ENCODE assay signal across 1 cellular context in the genomic region with DNA sequence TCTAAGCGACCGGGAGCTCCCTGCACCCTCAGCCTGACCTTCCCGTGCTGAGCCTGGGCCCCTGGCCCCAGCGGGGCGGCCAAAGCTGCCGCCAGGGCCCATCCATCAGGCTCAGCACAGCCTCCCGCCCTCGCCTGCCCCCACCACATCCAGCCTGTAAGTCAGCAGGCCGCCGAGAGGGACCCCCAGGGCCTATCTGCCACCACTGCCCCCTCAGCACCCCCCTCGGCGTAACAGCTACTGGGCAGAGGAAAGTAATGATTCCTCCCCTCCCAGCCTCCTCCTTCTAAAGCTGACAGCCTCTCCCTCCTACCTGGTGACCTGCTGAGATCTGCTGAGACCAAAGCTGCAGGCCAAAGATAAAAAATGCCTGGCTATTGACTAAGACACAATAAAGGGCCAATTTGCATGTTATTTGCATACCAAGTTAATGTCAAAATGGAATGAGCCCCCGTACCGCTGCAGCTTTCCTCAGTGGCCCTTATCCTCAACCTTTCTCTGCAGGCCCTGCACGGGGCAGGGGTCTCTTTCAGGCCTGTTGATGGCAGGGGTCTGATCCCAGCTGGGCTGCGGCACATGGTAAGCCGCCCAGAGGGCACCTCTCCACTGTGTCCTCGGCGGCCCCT.
A peak's percentile ranks its signal among the peaks of the same experiment; 100 is the strongest.
TF ChIP-seq lines count a peak whose summit lies in the region.

No MANE protein-coding gene starts in this region.

TF ChIP-seq in WTC11, 78 proteins besides CTCF, POLR2A, EP300 and RAD21 (continued from another document):
- TF ChIP-seq, protein P1, sequence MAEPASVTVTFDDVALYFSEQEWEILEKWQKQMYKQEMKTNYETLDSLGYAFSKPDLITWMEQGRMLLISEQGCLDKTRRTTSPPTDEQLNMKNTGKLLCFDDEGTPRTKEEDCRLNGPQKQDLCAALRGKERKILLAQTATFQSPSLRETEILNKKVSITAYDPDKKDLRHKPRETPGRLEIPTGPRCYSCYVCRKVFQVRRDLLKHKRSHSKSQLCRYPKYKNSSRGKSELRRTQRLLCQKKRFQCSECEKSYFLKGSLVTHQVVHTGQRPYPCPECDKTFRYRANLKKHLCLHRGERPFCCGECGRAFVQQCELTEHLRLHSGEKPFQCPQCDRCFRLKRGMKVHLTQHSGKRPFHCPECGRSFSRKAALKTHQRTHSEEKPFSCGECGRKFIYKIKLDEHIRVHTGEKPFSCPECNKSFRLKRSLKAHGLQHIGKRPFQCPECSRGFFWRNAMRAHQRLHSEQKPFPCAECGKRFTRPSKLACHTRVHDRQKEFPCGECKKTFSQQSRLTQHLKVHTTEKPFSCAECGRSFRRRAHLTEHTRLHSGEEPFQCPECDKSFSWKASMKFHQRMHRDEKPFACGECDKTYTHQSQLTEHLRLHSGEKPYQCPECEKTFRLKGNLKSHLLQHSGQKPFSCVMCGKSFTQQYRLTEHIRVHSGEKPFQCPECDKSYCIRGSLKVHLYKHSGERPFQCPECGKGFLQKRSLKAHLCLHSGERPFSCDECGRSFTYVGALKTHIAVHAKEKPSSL (CRISPR knock-in tag; conservative IDR thresholded peaks at IDR 0.05) = no peak
- TF ChIP-seq, protein P2, sequence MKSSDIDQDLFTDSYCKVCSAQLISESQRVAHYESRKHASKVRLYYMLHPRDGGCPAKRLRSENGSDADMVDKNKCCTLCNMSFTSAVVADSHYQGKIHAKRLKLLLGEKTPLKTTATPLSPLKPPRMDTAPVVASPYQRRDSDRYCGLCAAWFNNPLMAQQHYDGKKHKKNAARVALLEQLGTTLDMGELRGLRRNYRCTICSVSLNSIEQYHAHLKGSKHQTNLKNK (CRISPR knock-in tag; IDR thresholded peaks at IDR 0.05) = no peak
- TF ChIP-seq, protein P3, sequence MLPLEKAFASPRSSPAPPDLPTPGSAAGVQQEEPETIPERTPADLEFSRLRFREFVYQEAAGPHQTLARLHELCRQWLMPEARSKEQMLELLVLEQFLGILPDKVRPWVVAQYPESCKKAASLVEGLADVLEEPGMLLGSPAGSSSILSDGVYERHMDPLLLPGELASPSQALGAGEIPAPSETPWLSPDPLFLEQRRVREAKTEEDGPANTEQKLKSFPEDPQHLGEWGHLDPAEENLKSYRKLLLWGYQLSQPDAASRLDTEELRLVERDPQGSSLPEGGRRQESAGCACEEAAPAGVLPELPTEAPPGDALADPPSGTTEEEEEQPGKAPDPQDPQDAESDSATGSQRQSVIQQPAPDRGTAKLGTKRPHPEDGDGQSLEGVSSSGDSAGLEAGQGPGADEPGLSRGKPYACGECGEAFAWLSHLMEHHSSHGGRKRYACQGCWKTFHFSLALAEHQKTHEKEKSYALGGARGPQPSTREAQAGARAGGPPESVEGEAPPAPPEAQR (CRISPR knock-in tag; IDR thresholded peaks at IDR 0.05) = no peak
- no peak for TF ChIP-seq NR2C2 (CRISPR knock-in tag; IDR thresholded peaks at IDR 0.05)
- TF ChIP-seq, protein P4, sequence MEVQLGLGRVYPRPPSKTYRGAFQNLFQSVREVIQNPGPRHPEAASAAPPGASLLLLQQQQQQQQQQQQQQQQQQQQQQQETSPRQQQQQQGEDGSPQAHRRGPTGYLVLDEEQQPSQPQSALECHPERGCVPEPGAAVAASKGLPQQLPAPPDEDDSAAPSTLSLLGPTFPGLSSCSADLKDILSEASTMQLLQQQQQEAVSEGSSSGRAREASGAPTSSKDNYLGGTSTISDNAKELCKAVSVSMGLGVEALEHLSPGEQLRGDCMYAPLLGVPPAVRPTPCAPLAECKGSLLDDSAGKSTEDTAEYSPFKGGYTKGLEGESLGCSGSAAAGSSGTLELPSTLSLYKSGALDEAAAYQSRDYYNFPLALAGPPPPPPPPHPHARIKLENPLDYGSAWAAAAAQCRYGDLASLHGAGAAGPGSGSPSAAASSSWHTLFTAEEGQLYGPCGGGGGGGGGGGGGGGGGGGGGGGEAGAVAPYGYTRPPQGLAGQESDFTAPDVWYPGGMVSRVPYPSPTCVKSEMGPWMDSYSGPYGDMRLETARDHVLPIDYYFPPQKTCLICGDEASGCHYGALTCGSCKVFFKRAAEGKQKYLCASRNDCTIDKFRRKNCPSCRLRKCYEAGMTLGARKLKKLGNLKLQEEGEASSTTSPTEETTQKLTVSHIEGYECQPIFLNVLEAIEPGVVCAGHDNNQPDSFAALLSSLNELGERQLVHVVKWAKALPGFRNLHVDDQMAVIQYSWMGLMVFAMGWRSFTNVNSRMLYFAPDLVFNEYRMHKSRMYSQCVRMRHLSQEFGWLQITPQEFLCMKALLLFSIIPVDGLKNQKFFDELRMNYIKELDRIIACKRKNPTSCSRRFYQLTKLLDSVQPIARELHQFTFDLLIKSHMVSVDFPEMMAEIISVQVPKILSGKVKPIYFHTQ (CRISPR knock-in tag; IDR thresholded peaks at IDR 0.05) = no peak
- TF ChIP-seq, protein P5, sequence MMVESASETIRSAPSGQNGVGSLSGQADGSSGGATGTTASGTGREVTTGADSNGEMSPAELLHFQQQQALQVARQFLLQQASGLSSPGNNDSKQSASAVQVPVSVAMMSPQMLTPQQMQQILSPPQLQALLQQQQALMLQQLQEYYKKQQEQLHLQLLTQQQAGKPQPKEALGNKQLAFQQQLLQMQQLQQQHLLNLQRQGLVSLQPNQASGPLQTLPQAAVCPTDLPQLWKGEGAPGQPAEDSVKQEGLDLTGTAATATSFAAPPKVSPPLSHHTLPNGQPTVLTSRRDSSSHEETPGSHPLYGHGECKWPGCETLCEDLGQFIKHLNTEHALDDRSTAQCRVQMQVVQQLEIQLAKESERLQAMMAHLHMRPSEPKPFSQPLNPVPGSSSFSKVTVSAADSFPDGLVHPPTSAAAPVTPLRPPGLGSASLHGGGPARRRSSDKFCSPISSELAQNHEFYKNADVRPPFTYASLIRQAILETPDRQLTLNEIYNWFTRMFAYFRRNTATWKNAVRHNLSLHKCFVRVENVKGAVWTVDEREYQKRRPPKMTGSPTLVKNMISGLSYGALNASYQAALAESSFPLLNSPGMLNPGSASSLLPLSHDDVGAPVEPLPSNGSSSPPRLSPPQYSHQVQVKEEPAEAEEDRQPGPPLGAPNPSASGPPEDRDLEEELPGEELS (CRISPR knock-in tag; IDR thresholded peaks at IDR 0.05) = 0 out of 2 replicates have a peak, but pooled peaks have one; percentile 25
- no peak for TF ChIP-seq GABPB1 (CRISPR knock-in tag; IDR thresholded peaks at IDR 0.05)
- TF ChIP-seq, protein P6, sequence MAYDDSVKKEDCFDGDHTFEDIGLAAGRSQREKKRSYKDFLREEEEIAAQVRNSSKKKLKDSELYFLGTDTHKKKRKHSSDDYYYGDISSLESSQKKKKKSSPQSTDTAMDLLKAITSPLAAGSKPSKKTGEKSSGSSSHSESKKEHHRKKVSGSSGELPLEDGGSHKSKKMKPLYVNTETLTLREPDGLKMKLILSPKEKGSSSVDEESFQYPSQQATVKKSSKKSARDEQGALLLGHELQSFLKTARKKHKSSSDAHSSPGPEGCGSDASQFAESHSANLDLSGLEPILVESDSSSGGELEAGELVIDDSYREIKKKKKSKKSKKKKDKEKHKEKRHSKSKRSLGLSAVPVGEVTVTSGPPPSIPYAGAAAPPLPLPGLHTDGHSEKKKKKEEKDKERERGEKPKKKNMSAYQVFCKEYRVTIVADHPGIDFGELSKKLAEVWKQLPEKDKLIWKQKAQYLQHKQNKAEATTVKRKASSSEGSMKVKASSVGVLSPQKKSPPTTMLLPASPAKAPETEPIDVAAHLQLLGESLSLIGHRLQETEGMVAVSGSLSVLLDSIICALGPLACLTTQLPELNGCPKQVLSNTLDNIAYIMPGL (CRISPR knock-in tag; IDR thresholded peaks at IDR 0.05) = no peak
- TF ChIP-seq CBFB (CRISPR knock-in tag; IDR thresholded peaks at IDR 0.05; ENCODE audit: low read depth) = no peak
- no peak for TF ChIP-seq ZNF219 (CRISPR knock-in tag; IDR thresholded peaks at IDR 0.05; ENCODE audit: borderline replicate concordance)
- no peak for TF ChIP-seq ELF4 (CRISPR knock-in tag; IDR thresholded peaks at IDR 0.05; ENCODE audit: low read depth)
- no peak for TF ChIP-seq FOXJ3 (CRISPR knock-in tag; IDR thresholded peaks at IDR 0.05; ENCODE audit: borderline replicate concordance)
- TF ChIP-seq RELA (CRISPR knock-in tag; IDR thresholded peaks at IDR 0.05; ENCODE audit: borderline replicate concordance) = no peak
- TF ChIP-seq, protein P7, sequence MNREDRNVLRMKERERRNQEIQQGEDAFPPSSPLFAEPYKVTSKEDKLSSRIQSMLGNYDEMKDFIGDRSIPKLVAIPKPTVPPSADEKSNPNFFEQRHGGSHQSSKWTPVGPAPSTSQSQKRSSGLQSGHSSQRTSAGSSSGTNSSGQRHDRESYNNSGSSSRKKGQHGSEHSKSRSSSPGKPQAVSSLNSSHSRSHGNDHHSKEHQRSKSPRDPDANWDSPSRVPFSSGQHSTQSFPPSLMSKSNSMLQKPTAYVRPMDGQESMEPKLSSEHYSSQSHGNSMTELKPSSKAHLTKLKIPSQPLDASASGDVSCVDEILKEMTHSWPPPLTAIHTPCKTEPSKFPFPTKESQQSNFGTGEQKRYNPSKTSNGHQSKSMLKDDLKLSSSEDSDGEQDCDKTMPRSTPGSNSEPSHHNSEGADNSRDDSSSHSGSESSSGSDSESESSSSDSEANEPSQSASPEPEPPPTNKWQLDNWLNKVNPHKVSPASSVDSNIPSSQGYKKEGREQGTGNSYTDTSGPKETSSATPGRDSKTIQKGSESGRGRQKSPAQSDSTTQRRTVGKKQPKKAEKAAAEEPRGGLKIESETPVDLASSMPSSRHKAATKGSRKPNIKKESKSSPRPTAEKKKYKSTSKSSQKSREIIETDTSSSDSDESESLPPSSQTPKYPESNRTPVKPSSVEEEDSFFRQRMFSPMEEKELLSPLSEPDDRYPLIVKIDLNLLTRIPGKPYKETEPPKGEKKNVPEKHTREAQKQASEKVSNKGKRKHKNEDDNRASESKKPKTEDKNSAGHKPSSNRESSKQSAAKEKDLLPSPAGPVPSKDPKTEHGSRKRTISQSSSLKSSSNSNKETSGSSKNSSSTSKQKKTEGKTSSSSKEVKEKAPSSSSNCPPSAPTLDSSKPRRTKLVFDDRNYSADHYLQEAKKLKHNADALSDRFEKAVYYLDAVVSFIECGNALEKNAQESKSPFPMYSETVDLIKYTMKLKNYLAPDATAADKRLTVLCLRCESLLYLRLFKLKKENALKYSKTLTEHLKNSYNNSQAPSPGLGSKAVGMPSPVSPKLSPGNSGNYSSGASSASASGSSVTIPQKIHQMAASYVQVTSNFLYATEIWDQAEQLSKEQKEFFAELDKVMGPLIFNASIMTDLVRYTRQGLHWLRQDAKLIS (CRISPR knock-in tag; IDR thresholded peaks at IDR 0.05; ENCODE audit: borderline replicate concordance) = no peak
- peak; percentile 46; the same call in 1 of the 2 replicates for TF ChIP-seq SP1 (CRISPR knock-in tag; conservative IDR thresholded peaks at IDR 0.05)
- no peak for TF ChIP-seq ZNF263 (CRISPR knock-in tag; IDR thresholded peaks at IDR 0.05; ENCODE audit: low read depth)
